Comparison of ENCODE assay signal across 28 cellular contexts in the genomic region with DNA sequence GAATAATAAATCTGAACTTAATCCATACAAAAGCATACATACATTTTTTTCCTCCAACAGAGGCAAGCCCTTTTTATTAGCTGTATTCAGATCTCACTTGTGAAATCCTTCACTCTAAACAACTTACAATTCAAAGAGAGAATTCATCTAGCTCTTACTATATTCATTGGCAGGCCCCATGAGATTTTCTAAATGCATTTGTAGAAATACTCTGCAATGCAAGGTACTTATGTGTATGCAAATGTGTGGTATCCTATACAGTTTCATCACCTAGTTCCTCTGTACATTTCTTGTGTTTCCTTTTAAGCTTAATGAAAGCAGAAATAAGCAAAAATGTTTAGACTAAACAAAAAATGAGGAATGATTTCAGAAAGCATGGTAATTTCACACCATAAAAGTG.
"Had no signal": no experiment of that assay in that cellular context is flagged by ENCODE, and none has a peak within 500 bp of the region (broad histone marks: within the 10 kb centered on the region; RNA-seq: fewer than 3 reads in every experiment).

No MANE protein-coding gene starts in this region.

- H3K36me3 ChIP-seq: adrenal gland, breast epithelium, MG63 had no signal

- DNase-seq: activated CD4-positive, alpha-beta memory T cell treated with anti-CD3 and anti-CD28 coated beads for 36 hours; activated CD4-positive, alpha-beta T cell treated with anti-CD3 and anti-CD28 coated beads for 36 hours; activated CD4-positive, alpha-beta T cell treated with anti-CD3 and anti-CD28 coated beads, Interleukin-2, amount 10 ng/mL, durations not matched to agents 7 days and 5 days; activated CD8-positive, alpha-beta memory T cell treated with anti-CD3 and anti-CD28 coated beads, Interleukin-2, amount 50 U/mL, for 4 hours; activated gamma-delta T cell treated with Interleukin-2 at 50 U/mL for 16 hours; activated naive CD4-positive, alpha-beta T cell treated with anti-CD3 and anti-CD28 coated beads for 36 hours; activated T-cell treated with anti-CD3 and anti-CD28 coated beads for 4 hours; activated T-cell treated with anti-CD3 and anti-CD28 coated beads, Interleukin-2, amount 50 U/mL, for 4 hours; adrenal gland; body of pancreas; Kasumi-1; KBM-7; MG63; MV-4-11; NCI-H1092; NCI-H1436 treated with DMSO at 0.1 percent for 48 hours; NCI-H187; NCI-H2029 treated with DMSO at 0.1 percent for 48 hours; NCI-H345; NCI-H524 treated with DMSO at 0.1 percent for 48 hours; NK-92 treated with Interleukin-12 subunit alpha and Interleukin-12 subunit beta, amount 100 ng/mL, for 24 hours; Right ventricle myocardium superior; T1000 had no signal

- H3K9me3 ChIP-seq: adrenal gland, body of pancreas, breast epithelium, MG63 had no signal

- H3K4me3 ChIP-seq: adrenal gland, body of pancreas, breast epithelium, MG63 had no signal

- H3K27ac ChIP-seq: adrenal gland, body of pancreas, breast epithelium had no signal

- H3K4me1 ChIP-seq: adrenal gland, body of pancreas, breast epithelium had no signal

- H3K4me3 Mint-ChIP-seq: activated CD4-positive, alpha-beta memory T cell treated with anti-CD3 and anti-CD28 coated beads for 36 hours; activated CD4-positive, alpha-beta T cell treated with anti-CD3 and anti-CD28 coated beads for 36 hours; activated CD4-positive, alpha-beta T cell treated with anti-CD3 and anti-CD28 coated beads, Interleukin-2, amount 10 ng/mL, durations not matched to agents 7 days and 5 days; activated naive CD4-positive, alpha-beta T cell treated with anti-CD3 and anti-CD28 coated beads for 36 hours; activated T-cell treated with anti-CD3 and anti-CD28 coated beads, Interleukin-2, amount 50 U/mL, for 4 hours; activated T-helper 1 cell treated with anti-CD3 and anti-CD28 coated beads, Interleukin-12 subunit alpha, Interleukin-12 subunit beta, Interleukin-2, Interleukin-4 antibody, amounts not matched to agents 30 ng/mL and 10 ng/mL and 1 ng/mL, durations not matched to agents 14 hours and 24 hours and 36 hours; WTC11 had no signal

- ATAC-seq: activated CD4-positive, alpha-beta T cell treated with anti-CD3 and anti-CD28 coated beads for 36 hours; activated CD4-positive, CD25-positive, alpha-beta regulatory T cell treated with anti-CD3 and anti-CD28 coated beads, Interleukin-2, amount 50 U/mL, for 24 hours; activated naive CD4-positive, alpha-beta T cell treated with anti-CD3 and anti-CD28 coated beads, Interleukin-2, amount 50 U/mL, for 72 hours; activated T-cell treated with anti-CD3 and anti-CD28 coated beads, Interleukin-2, amount 50 U/mL, for 4 hours; body of pancreas; WTC11 had no signal

- H3K9me3 Mint-ChIP-seq: activated CD4-positive, alpha-beta memory T cell treated with anti-CD3 and anti-CD28 coated beads for 36 hours; activated CD4-positive, alpha-beta T cell treated with anti-CD3 and anti-CD28 coated beads, Interleukin-2, amount 10 ng/mL, durations not matched to agents 7 days and 5 days; activated naive CD4-positive, alpha-beta T cell treated with anti-CD3 and anti-CD28 coated beads for 36 hours; activated T-helper 1 cell treated with anti-CD3 and anti-CD28 coated beads, Interleukin-12 subunit alpha, Interleukin-12 subunit beta, Interleukin-2, Interleukin-4 antibody, amounts not matched to agents 30 ng/mL and 10 ng/mL and 1 ng/mL, durations not matched to agents 14 hours and 24 hours and 36 hours; WTC11 had no signal

- H3K27me3 ChIP-seq: adrenal gland, body of pancreas, breast epithelium, MG63 had no signal

- H3K36me3 Mint-ChIP-seq: activated CD4-positive, alpha-beta memory T cell treated with anti-CD3 and anti-CD28 coated beads for 36 hours; activated naive CD4-positive, alpha-beta T cell treated with anti-CD3 and anti-CD28 coated beads, Interleukin-2, amount 50 U/mL, for 72 hours; WTC11 had no signal

- H3K4me1 Mint-ChIP-seq: activated CD4-positive, alpha-beta T cell treated with anti-CD3 and anti-CD28 coated beads for 36 hours; activated CD4-positive, alpha-beta T cell treated with anti-CD3 and anti-CD28 coated beads, Interleukin-2, amount 10 ng/mL, durations not matched to agents 7 days and 5 days; WTC11 had no signal

- H3K27ac Mint-ChIP-seq: activated CD4-positive, alpha-beta memory T cell treated with anti-CD3 and anti-CD28 coated beads for 36 hours; activated CD4-positive, alpha-beta T cell treated with anti-CD3 and anti-CD28 coated beads for 36 hours; activated CD4-positive, alpha-beta T cell treated with anti-CD3 and anti-CD28 coated beads, Interleukin-2, amount 10 ng/mL, durations not matched to agents 7 days and 5 days; activated naive CD4-positive, alpha-beta T cell treated with anti-CD3 and anti-CD28 coated beads for 36 hours; activated naive CD4-positive, alpha-beta T cell treated with anti-CD3 and anti-CD28 coated beads, Interleukin-2, amount 50 U/mL, for 72 hours; activated T-helper 1 cell treated with anti-CD3 and anti-CD28 coated beads, Interleukin-12 subunit alpha, Interleukin-12 subunit beta, Interleukin-2, Interleukin-4 antibody, amounts not matched to agents 30 ng/mL and 10 ng/mL and 1 ng/mL, durations not matched to agents 14 hours and 24 hours and 36 hours; WTC11 had no signal

- H3K27me3 Mint-ChIP-seq: activated CD4-positive, alpha-beta memory T cell treated with anti-CD3 and anti-CD28 coated beads for 36 hours; activated CD4-positive, alpha-beta T cell treated with anti-CD3 and anti-CD28 coated beads for 36 hours; activated CD4-positive, alpha-beta T cell treated with anti-CD3 and anti-CD28 coated beads, Interleukin-2, amount 10 ng/mL, durations not matched to agents 7 days and 5 days had no signal
